8 cellular contexts compared by ENCODE assay signal in genomic region chr1:9429369-9429766, GRCh38.
DNase-seq lines count a peak whose midpoint lies in the region; ATAC-seq and TF ChIP-seq lines count a peak whose summit lies in the region.

No MANE protein-coding gene starts in this region.

- H3K36me3 Mint-ChIP-seq in HFFc6 (ENCODE audit: low read depth): no peaks in the 10 kb centered on the region
- H3K36me3 Mint-ChIP-seq in activated T-helper 2 cell treated with anti-CD3 and anti-CD28 coated beads, Interferon-gamma antibody, Interleukin-2, Interleukin-4, amounts not matched to agents 10 μg/mL and 5 μg/mL and 100 μg/mL, durations not matched to agents 14 hours and 24 hours and 36 hours (ENCODE audit: low read depth): no peaks in the 10 kb centered on the region

- H3K36me3 ChIP-seq in iPS DF 6.9 (ENCODE audit: control insufficient read depth, insufficient read depth, low read length): no peaks in the 10 kb centered on the region
- no peaks in the 10 kb centered on the region for H3K36me3 ChIP-seq in spleen

- TF ChIP-seq CTCF in HFFc6 (IDR thresholded peaks at IDR 0.05): no peak
- no peak for TF ChIP-seq CTCF in spleen (IDR thresholded peaks at IDR 0.05 in 8 of 11, conservative IDR thresholded peaks at IDR 0.05 in 3 of 11)

- H3K27ac ChIP-seq in iPS DF 6.9 (ENCODE audit: low read length) (no peak overlapping the region), spleen (peak overlapping the region; percentile 5 to 91 (median 80))

- ATAC-seq in HG03342 (IDR thresholded peaks at IDR 0.05; ENCODE audit: unreplicated experiment): no peak
- no peak for ATAC-seq in HG03025 (IDR thresholded peaks at IDR 0.05; ENCODE audit: low FRiP score, unreplicated experiment)

- intact Hi-C loops in activated T-helper 2 cell treated with anti-CD3 and anti-CD28 coated beads, Interferon-gamma antibody, Interleukin-2, Interleukin-4, amounts not matched to agents 10 μg/mL and 5 μg/mL and 100 μg/mL, durations not matched to agents 14 hours and 24 hours and 36 hours (cut with micrococcal nuclease): loop anchor here (1.0 to 5.0 kb wide), 3 partner anchors 114 to 151 kb away; partner anchors contain the start of gene SPSB1
- intact Hi-C loops in spleen (cut with DNase I; ENCODE audit: low total_unique reads): no loop called here

- H3K9me3 Mint-ChIP-seq in HFFc6: no peaks in the 10 kb centered on the region
- H3K9me3 Mint-ChIP-seq in activated T-helper 2 cell treated with anti-CD3 and anti-CD28 coated beads, Interferon-gamma antibody, Interleukin-2, Interleukin-4, amounts not matched to agents 10 μg/mL and 5 μg/mL and 100 μg/mL, durations not matched to agents 14 hours and 24 hours and 36 hours: no peaks in the 10 kb centered on the region

- no CpG with 5 or more reads among the region's 6 CpGs for WGBS in iPS DF 6.9 (ENCODE audit: insufficient coverage, insufficient read length)
- 38 to 57% (median 52%) methylated on average over 6 of the region's 6 CpGs for WGBS in spleen, 5 donors

- H3K27ac Mint-ChIP-seq in HFFc6: peak overlapping the region; percentile 87
- H3K27ac Mint-ChIP-seq in activated T-helper 2 cell treated with anti-CD3 and anti-CD28 coated beads, Interferon-gamma antibody, Interleukin-2, Interleukin-4, amounts not matched to agents 10 μg/mL and 5 μg/mL and 100 μg/mL, durations not matched to agents 14 hours and 24 hours and 36 hours: peak overlapping the region; percentile 95

- DNase-seq in HFFc6 (no peak), iPS DF 6.9 (ENCODE audit: low read depth, low spot score) (no peak), spleen (no peak), Kasumi-1 (lab: John Stamatoyannopoulos, UW) (no peak)
- no peak for DNase-seq in activated T-helper 2 cell treated with anti-CD3 and anti-CD28 coated beads, Interferon-gamma antibody, Interleukin-2, Interleukin-4, amounts not matched to agents 10 μg/mL and 5 μg/mL and 100 μg/mL, durations not matched to agents 14 hours and 24 hours and 36 hours (ENCODE audit: low spot score)
- no peak for DNase-seq in activated CD4-positive, CD25-positive, alpha-beta regulatory T cell (lab: John Stamatoyannopoulos, UW)

- H3K4me3 ChIP-seq in iPS DF 6.9 (ENCODE audit: low read length) (peak overlapping the region; percentile 62; the same call in 1 of the 2 replicates), spleen (peak overlapping the region; percentile 37 to 83 (median 52))

- H3K9me3 ChIP-seq in iPS DF 6.9 (ENCODE audit: control insufficient read depth, insufficient read depth, low read length) (no peaks in the 10 kb centered on the region), spleen (no peaks in the 10 kb centered on the region)

- H3K27me3 ChIP-seq in iPS DF 6.9 (ENCODE audit: control insufficient read depth, insufficient read depth, low read length) (no peaks in the 10 kb centered on the region), spleen (replicated peaks in 1 of 7) (no peaks in the 10 kb centered on the region)

- H3K4me1 ChIP-seq in iPS DF 6.9 (ENCODE audit: control insufficient read depth, insufficient read depth, low read length) (no peaks in the 10 kb centered on the region), spleen (peaks cover 26 to 53% (median 46%) of the 10 kb centered on the region in 6 donors)

- peaks cover 16% of the 10 kb centered on the region for H3K27me3 Mint-ChIP-seq in HFFc6 (ENCODE audit: insufficient read depth)
- peaks cover 7% of the 10 kb centered on the region for H3K27me3 Mint-ChIP-seq in activated T-helper 2 cell treated with anti-CD3 and anti-CD28 coated beads, Interferon-gamma antibody, Interleukin-2, Interleukin-4, amounts not matched to agents 10 μg/mL and 5 μg/mL and 100 μg/mL, durations not matched to agents 14 hours and 24 hours and 36 hours (ENCODE audit: low read depth)

- peak overlapping the region; percentile 90 for H3K4me3 Mint-ChIP-seq in HFFc6
- H3K4me3 Mint-ChIP-seq in activated T-helper 2 cell treated with anti-CD3 and anti-CD28 coated beads, Interferon-gamma antibody, Interleukin-2, Interleukin-4, amounts not matched to agents 10 μg/mL and 5 μg/mL and 100 μg/mL, durations not matched to agents 14 hours and 24 hours and 36 hours (ENCODE audit: low read depth): peak overlapping the region; percentile 91

- TF ChIP-seq POLR2A in spleen (IDR thresholded peaks at IDR 0.05): no peak

- H3K4me1 Mint-ChIP-seq in HFFc6 (ENCODE audit: low read depth): peaks cover 23% of the 10 kb centered on the region
- H3K4me1 Mint-ChIP-seq in activated T-helper 2 cell treated with anti-CD3 and anti-CD28 coated beads, Interferon-gamma antibody, Interleukin-2, Interleukin-4, amounts not matched to agents 10 μg/mL and 5 μg/mL and 100 μg/mL, durations not matched to agents 14 hours and 24 hours and 36 hours (ENCODE audit: low read depth): peaks cover 38% of the 10 kb centered on the region
